In the genomic region with DNA sequence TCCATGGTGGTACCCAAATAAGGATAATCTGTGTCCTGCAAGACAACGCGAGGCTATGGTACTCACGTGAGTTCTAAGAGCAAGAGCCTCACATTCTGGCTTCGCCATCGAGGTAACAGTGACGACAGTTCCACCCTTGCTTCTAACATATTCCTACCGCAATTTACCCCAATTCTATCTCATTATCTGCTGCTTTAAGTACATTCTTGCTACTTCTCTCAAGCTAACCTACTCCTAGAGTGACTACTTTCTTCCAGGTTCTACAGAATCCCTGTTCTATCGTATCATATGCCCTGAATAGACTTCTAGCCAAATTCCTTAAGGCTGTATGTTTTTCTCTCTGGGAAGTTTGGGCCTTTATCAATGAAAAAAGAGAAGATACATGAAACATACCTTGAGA, we compare ENCODE assay signal across 16 cellular contexts. TPM values are rescaled to one million over a fixed set of nuclear protein-coding genes. Genes with fewer than 3 reads are reported as not detected.
A peak's percentile ranks its signal among the peaks of the same experiment; 100 is the strongest.
DNase-seq lines count a peak whose midpoint lies in the region; ATAC-seq and TF ChIP-seq lines count a peak whose summit lies in the region.
"Had no signal": no experiment of that assay in that cellular context is flagged by ENCODE, and none has a peak within 500 bp of the region (broad histone marks: within the 10 kb centered on the region; RNA-seq: fewer than 3 reads in every experiment).

No MANE protein-coding gene starts in this region.

- no peaks in the 10 kb centered on the region for H3K9me2 ChIP-seq in Karpas-422 (replicated peaks; ENCODE audit: insufficient read depth, low read length)

- no peaks in the 10 kb centered on the region for H3K9me3 ChIP-seq in Karpas-422 (ENCODE audit: low read length)
- no peaks in the 10 kb centered on the region for H3K9me3 ChIP-seq in mucosa of descending colon
- H3K9me3 ChIP-seq: A549, SJCRH30 had no signal

- no peak for DNase-seq in activated naive CD4-positive, alpha-beta T cell treated with anti-CD3 and anti-CD28 coated beads, Interleukin-2, amount 10 ng/mL, durations not matched to agents 7 days and 5 days
- no peak for DNase-seq in activated naive CD4-positive, alpha-beta T cell (lab: John Stamatoyannopoulos, UW)
- peak; percentile 35 for DNase-seq in Karpas-422
- DNase-seq in activated T-helper 1 cell treated with anti-CD3 and anti-CD28 coated beads, Interleukin-12 subunit alpha, Interleukin-12 subunit beta, Interleukin-2, Interleukin-4 antibody, amounts not matched to agents 30 ng/mL and 10 ng/mL and 1 ng/mL, durations not matched to agents 14 hours and 24 hours and 36 hours (ENCODE audit: low spot score) = no peak
- DNase-seq in mucosa of descending colon = no peak
- DNase-seq in dermis blood vessel endothelial cell = no peak
- no peak for DNase-seq in activated CD4-positive, CD25-positive, alpha-beta regulatory T cell (lab: John Stamatoyannopoulos, UW)
- DNase-seq: DMS53, H7, IMR-90, NCI-H187 treated with DMSO at 0.1 percent for 48 hours, NCI-H446, SJCRH30 had no signal

- peak overlapping the region; percentile 30 for H3K27ac Mint-ChIP-seq in activated naive CD4-positive, alpha-beta T cell treated with anti-CD3 and anti-CD28 coated beads, Interleukin-2, amount 10 ng/mL, durations not matched to agents 7 days and 5 days
- peak overlapping the region; percentile 65 for H3K27ac Mint-ChIP-seq in activated T-helper 1 cell treated with anti-CD3 and anti-CD28 coated beads, Interleukin-12 subunit alpha, Interleukin-12 subunit beta, Interleukin-2, Interleukin-4 antibody, amounts not matched to agents 30 ng/mL and 10 ng/mL and 1 ng/mL, durations not matched to agents 14 hours and 24 hours and 36 hours

- no peak overlapping the region for H3K4me2 ChIP-seq in Karpas-422 (ENCODE audit: low read depth, low read length, poor library complexity, severe bottlenecking)
- H3K4me2 ChIP-seq: A549 had no signal

- H2AFZ ChIP-seq in Karpas-422 (ENCODE audit: low read length) = no peak overlapping the region

- no peaks in the 10 kb centered on the region for H3K27me3 Mint-ChIP-seq in activated naive CD4-positive, alpha-beta T cell treated with anti-CD3 and anti-CD28 coated beads, Interleukin-2, amount 10 ng/mL, durations not matched to agents 7 days and 5 days
- H3K27me3 Mint-ChIP-seq in activated T-helper 1 cell treated with anti-CD3 and anti-CD28 coated beads, Interleukin-12 subunit alpha, Interleukin-12 subunit beta, Interleukin-2, Interleukin-4 antibody, amounts not matched to agents 30 ng/mL and 10 ng/mL and 1 ng/mL, durations not matched to agents 14 hours and 24 hours and 36 hours (ENCODE audit: insufficient read depth) = no peaks in the 10 kb centered on the region

- no peak overlapping the region for H3K4me3 Mint-ChIP-seq in activated naive CD4-positive, alpha-beta T cell treated with anti-CD3 and anti-CD28 coated beads, Interleukin-2, amount 10 ng/mL, durations not matched to agents 7 days and 5 days
- no peak overlapping the region for H3K4me3 Mint-ChIP-seq in activated T-helper 1 cell treated with anti-CD3 and anti-CD28 coated beads, Interleukin-12 subunit alpha, Interleukin-12 subunit beta, Interleukin-2, Interleukin-4 antibody, amounts not matched to agents 30 ng/mL and 10 ng/mL and 1 ng/mL, durations not matched to agents 14 hours and 24 hours and 36 hours

- peaks cover 32% of the 10 kb centered on the region for H4K20me1 ChIP-seq in Karpas-422 (ENCODE audit: insufficient read depth, low read depth, low read length)

- no peaks in the 10 kb centered on the region for H3K27me3 ChIP-seq in Karpas-422 (ENCODE audit: low read length)
- H3K27me3 ChIP-seq: SJCRH30 had no signal

- intact Hi-C loops in activated T-helper 1 cell treated with anti-CD3 and anti-CD28 coated beads, Interleukin-12 subunit alpha, Interleukin-12 subunit beta, Interleukin-2, Interleukin-4 antibody, amounts not matched to agents 30 ng/mL and 10 ng/mL and 1 ng/mL, durations not matched to agents 14 hours and 24 hours and 36 hours (cut with micrococcal nuclease) = loop anchor here (2.0 kb wide), 2 partner anchors 14 to 18 kb away; no protein-coding TSS in a partner anchor
- intact Hi-C loops in mucosa of descending colon (cut with DNase I, micrococcal nuclease) = no loop called here

- H3K4me3 ChIP-seq in Karpas-422 (ENCODE audit: low read length) = no peak overlapping the region
- H3K4me3 ChIP-seq in mucosa of descending colon = no peak overlapping the region
- H3K4me3 ChIP-seq: A549, SJCRH30 had no signal

- H3K4me1 ChIP-seq in Karpas-422 (ENCODE audit: low read length) = no peaks in the 10 kb centered on the region
- H3K4me1 ChIP-seq in mucosa of descending colon (ENCODE audit: low read depth) = no peaks in the 10 kb centered on the region
- H3K4me1 ChIP-seq: SJCRH30 had no signal

- no peak overlapping the region for H3K27ac ChIP-seq in Karpas-422 (ENCODE audit: low read length)
- H3K27ac ChIP-seq: C4-2B, SJCRH30 had no signal

- peaks cover 14% of the 10 kb centered on the region for H3K79me2 ChIP-seq in Karpas-422 (ENCODE audit: low read length)

- peak; percentile 17 for ATAC-seq in mucosa of descending colon
- ATAC-seq in GM19455 (IDR thresholded peaks at IDR 0.05; ENCODE audit: unreplicated experiment) = no peak

- peaks cover 64% of the 10 kb centered on the region for H3K36me3 Mint-ChIP-seq in activated naive CD4-positive, alpha-beta T cell treated with anti-CD3 and anti-CD28 coated beads, Interleukin-2, amount 10 ng/mL, durations not matched to agents 7 days and 5 days
- peaks cover 57% of the 10 kb centered on the region for H3K36me3 Mint-ChIP-seq in activated T-helper 1 cell treated with anti-CD3 and anti-CD28 coated beads, Interleukin-12 subunit alpha, Interleukin-12 subunit beta, Interleukin-2, Interleukin-4 antibody, amounts not matched to agents 30 ng/mL and 10 ng/mL and 1 ng/mL, durations not matched to agents 14 hours and 24 hours and 36 hours (ENCODE audit: low read depth)

- CTCF ChIA-PET in activated naive CD4-positive, alpha-beta T cell treated with anti-CD3 and anti-CD28 coated beads, Interleukin-2, amount 10 ng/mL, durations not matched to agents 7 days and 5 days (lab: Charles Lee) = no interaction called here

- TF ChIP-seq CTCF in mucosa of descending colon (IDR thresholded peaks at IDR 0.05) = no peak

- no peak overlapping the region for H3K9ac ChIP-seq in Karpas-422 (ENCODE audit: low read length)

- no peaks in the 10 kb centered on the region for H3K9me3 Mint-ChIP-seq in activated naive CD4-positive, alpha-beta T cell treated with anti-CD3 and anti-CD28 coated beads, Interleukin-2, amount 10 ng/mL, durations not matched to agents 7 days and 5 days
- H3K9me3 Mint-ChIP-seq in activated T-helper 1 cell treated with anti-CD3 and anti-CD28 coated beads, Interleukin-12 subunit alpha, Interleukin-12 subunit beta, Interleukin-2, Interleukin-4 antibody, amounts not matched to agents 30 ng/mL and 10 ng/mL and 1 ng/mL, durations not matched to agents 14 hours and 24 hours and 36 hours = no peaks in the 10 kb centered on the region

- H3K36me3 ChIP-seq in Karpas-422 (ENCODE audit: insufficient read depth, low read length) (peaks cover 75% of the 10 kb centered on the region), mucosa of descending colon (ENCODE audit: low read depth) (peaks cover 38% of the 10 kb centered on the region)

- H3K4me1 Mint-ChIP-seq in activated naive CD4-positive, alpha-beta T cell treated with anti-CD3 and anti-CD28 coated beads, Interleukin-2, amount 10 ng/mL, durations not matched to agents 7 days and 5 days = no peaks in the 10 kb centered on the region
- peaks cover 27% of the 10 kb centered on the region for H3K4me1 Mint-ChIP-seq in activated T-helper 1 cell treated with anti-CD3 and anti-CD28 coated beads, Interleukin-12 subunit alpha, Interleukin-12 subunit beta, Interleukin-2, Interleukin-4 antibody, amounts not matched to agents 30 ng/mL and 10 ng/mL and 1 ng/mL, durations not matched to agents 14 hours and 24 hours and 36 hours (ENCODE audit: low read depth)

RNA-seq across cellular contexts. Expression of a gene that starts 26.6 kb away (rescaled TPM):
- total RNA-seq in Karpas-422 (2014; rRNA removed; shearing (Covaris generic); ENCODE audit: low replicate concordance) = 105 and 111 TPM in 2 replicates
- total RNA-seq in activated T-helper 1 cell treated with anti-CD3 and anti-CD28 coated beads, Interleukin-12 subunit alpha, Interleukin-12 subunit beta, Interleukin-2, Interleukin-4 antibody, amounts not matched to agents 30 ng/mL and 10 ng/mL and 1 ng/mL, durations not matched to agents 14 hours and 24 hours and 36 hours = 791 TPM in 2 replicates
- total RNA-seq in mucosa of descending colon (100 to 1,000 TPM; 119 to 225 (median 167) TPM), dermis blood vessel endothelial cell (96.3 and 175 TPM in 2 replicates)
